Comparison of ENCODE assay signal across 29 cellular contexts in the genomic region with DNA sequence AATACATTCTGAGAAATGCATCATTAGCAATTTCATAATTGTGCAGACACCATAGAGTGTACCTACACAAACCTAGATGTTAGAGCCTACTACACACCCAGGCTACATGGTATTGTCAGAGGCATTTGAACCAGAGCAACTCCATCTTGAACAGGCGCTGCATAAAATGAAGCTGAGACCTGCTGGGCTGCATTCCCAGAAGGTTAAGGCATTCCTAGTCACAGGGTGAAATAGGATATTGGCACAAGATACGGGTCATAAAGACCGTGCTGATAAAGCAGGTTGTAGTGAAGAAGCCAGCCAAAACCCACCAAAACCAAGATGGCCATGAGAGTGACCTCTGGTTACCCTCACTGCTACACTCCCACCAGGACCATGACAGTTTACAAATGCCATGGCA.
"Had no signal": no experiment of that assay in that cellular context is flagged by ENCODE, and none has a peak within 500 bp of the region (broad histone marks: within the 10 kb centered on the region; RNA-seq: fewer than 3 reads in every experiment).

No MANE protein-coding gene starts in this region.

- H3K4me1 Mint-ChIP-seq: activated T-helper 17 cell treated with anti-CD3 and anti-CD28 coated beads, Interleukin-2, amount 50 U/mL, for 72 hours; nephron had no signal

- H3K4me3 Mint-ChIP-seq: activated CD8-positive, alpha-beta T cell treated with anti-CD3 and anti-CD28 coated beads for 36 hours; activated T-cell treated with anti-CD3 and anti-CD28 coated beads, Interleukin-2, amount 50 U/mL, for 4 hours; activated T-helper 17 cell treated with anti-CD3 and anti-CD28 coated beads, Interleukin-2, amount 50 U/mL, for 72 hours; effector memory CD8-positive, alpha-beta T cell; nephron; stimulated activated naive CD8-positive, alpha-beta T cell treated with anti-CD3 and anti-CD28 coated beads, Interleukin-15, Interleukin-2, amounts not matched to agents 100 ng/mL and 50 ng/mL, for 24 hours; T-helper 17 cell had no signal

- H3K27me3 Mint-ChIP-seq: activated T-helper 17 cell treated with anti-CD3 and anti-CD28 coated beads, Interleukin-2, amount 50 U/mL, for 72 hours; progenitor cell of endocrine pancreas had no signal

- H3K27ac Mint-ChIP-seq: activated CD8-positive, alpha-beta T cell treated with anti-CD3 and anti-CD28 coated beads for 36 hours; activated T-helper 17 cell treated with anti-CD3 and anti-CD28 coated beads, Interleukin-2, amount 50 U/mL, for 72 hours; effector memory CD8-positive, alpha-beta T cell; nephron; progenitor cell of endocrine pancreas; stimulated activated naive CD8-positive, alpha-beta T cell treated with anti-CD3 and anti-CD28 coated beads, Interleukin-15, Interleukin-2, amounts not matched to agents 100 ng/mL and 50 ng/mL, for 24 hours; T-helper 17 cell had no signal

- H3K27ac ChIP-seq: brain microvascular endothelial cell, esophagus muscularis mucosa, foreskin keratinocyte, heart left ventricle, left ventricle myocardium inferior, ovary, right lobe of liver, thoracic aorta, upper lobe of left lung had no signal

- DNase-seq: activated CD4-positive, alpha-beta T cell treated with anti-CD3 and anti-CD28 coated beads for 1 hour; activated CD4-positive, alpha-beta T cell treated with anti-CD3 and anti-CD28 coated beads, Interleukin-2, amount 50 U/mL, for 1 hour; activated CD8-positive, alpha-beta T cell treated with anti-CD3 and anti-CD28 coated beads for 36 hours; activated gamma-delta T cell treated with Interleukin-2 at 50 U/mL for 16 hours; activated naive CD4-positive, alpha-beta T cell treated with anti-CD3 and anti-CD28 coated beads, Interleukin-2, amount 50 U/mL, for 16 hours; activated T-cell treated with anti-CD3 and anti-CD28 coated beads, Interleukin-2, amount 50 U/mL, for 4 hours; amniotic stem cell; brain microvascular endothelial cell; caudate nucleus; cortex of kidney; effector memory CD8-positive, alpha-beta T cell; foreskin keratinocyte; heart left ventricle; hypothalamus; left ventricle myocardium inferior; mucosa of descending colon; ovary; right lobe of liver; stimulated activated CD4-positive, alpha-beta T cell treated with anti-CD3 and anti-CD28 coated beads, Interleukin-4, amount 100 ng/mL, for 1 hour; T-helper 17 cell; T1000; upper lobe of left lung had no signal

- H3K27me3 ChIP-seq: brain microvascular endothelial cell, esophagus muscularis mucosa, foreskin keratinocyte, heart left ventricle, ovary, right lobe of liver, upper lobe of left lung had no signal

- H3K36me3 ChIP-seq: brain microvascular endothelial cell, esophagus muscularis mucosa, heart left ventricle, left ventricle myocardium inferior, ovary, right lobe of liver, thoracic aorta, upper lobe of left lung had no signal

- H3K4me1 ChIP-seq: esophagus muscularis mucosa, foreskin keratinocyte, right lobe of liver, upper lobe of left lung had no signal

- H3K9me3 Mint-ChIP-seq: activated CD8-positive, alpha-beta T cell treated with anti-CD3 and anti-CD28 coated beads for 36 hours; activated T-cell treated with anti-CD3 and anti-CD28 coated beads, Interleukin-2, amount 50 U/mL, for 4 hours; activated T-helper 17 cell treated with anti-CD3 and anti-CD28 coated beads, Interleukin-2, amount 50 U/mL, for 72 hours; effector memory CD8-positive, alpha-beta T cell; nephron; stimulated activated naive CD8-positive, alpha-beta T cell treated with anti-CD3 and anti-CD28 coated beads, Interleukin-15, Interleukin-2, amounts not matched to agents 100 ng/mL and 50 ng/mL, for 24 hours had no signal

- H3K4me3 ChIP-seq: esophagus muscularis mucosa, heart left ventricle, left ventricle myocardium inferior, lung, mucosa of descending colon, ovary, right lobe of liver, thoracic aorta, upper lobe of left lung had no signal

- H3K9me3 ChIP-seq: esophagus muscularis mucosa, heart left ventricle, left ventricle myocardium inferior, mucosa of descending colon, ovary, right lobe of liver, thoracic aorta, upper lobe of left lung had no signal

- ATAC-seq: activated CD8-positive, alpha-beta T cell treated with anti-CD3 and anti-CD28 coated beads for 36 hours; activated T-cell treated with anti-CD3 and anti-CD28 coated beads, Interleukin-2, amount 50 U/mL, for 4 hours; activated T-helper 17 cell treated with anti-CD3 and anti-CD28 coated beads, Interleukin-2, amount 50 U/mL, for 72 hours; effector memory CD8-positive, alpha-beta T cell; foreskin keratinocyte; heart left ventricle; mucosa of descending colon; right lobe of liver; T-helper 17 cell had no signal
